ENCODE assay signal across 8 cellular contexts in genomic region chr4:82797591-82798081, GRCh38. TPM values are rescaled to one million over a fixed set of nuclear protein-coding genes. Genes with fewer than 3 reads are reported as not detected.
A peak's percentile ranks its signal among the peaks of the same experiment; 100 is the strongest.
DNase-seq lines count a peak whose midpoint lies in the region; ATAC-seq, FAIRE-seq and TF ChIP-seq lines count a peak whose summit lies in the region.

No MANE protein-coding gene starts in this region.

- DNase-seq in activated naive CD4-positive, alpha-beta T cell treated with anti-CD3 and anti-CD28 coated beads, Interleukin-2, amount 10 ng/mL, durations not matched to agents 7 days and 5 days: peak; percentile 25
- no peak for DNase-seq in activated naive CD4-positive, alpha-beta T cell treated with Interleukin-2 at 50 U/mL for 16 hours
- DNase-seq in activated B cell treated with CpG ODN at 0.5 μM for 24 hours (no peak), foreskin fibroblast (peak in 1 of 2 donors; percentile 67), RCC 7860 (ENCODE audit: low spot score) (no peak), NCI-H2081 treated with DMSO at 0.1 percent for 48 hours (lab: John Stamatoyannopoulos, UW) (no peak)

- H3K4me3 ChIP-seq in foreskin fibroblast (ENCODE audit: low read depth in 1 of 2, low read length in 2 of 2): peak overlapping the region; percentile 71 to 74
- H3K4me3 ChIP-seq in neutrophil (ENCODE audit: low read depth in 1 of 2, low read length in 1 of 2): peak overlapping the region; percentile 23 to 68

- H3K27me3 ChIP-seq in neutrophil: peaks cover 86% of the 10 kb centered on the region

- H3K4me1 ChIP-seq in neutrophil (ENCODE audit: control insufficient read depth in 1 of 2, insufficient read depth in 1 of 2, low read depth in 1 of 2, low read length in 1 of 2): peaks cover 21 to 28% of the 10 kb centered on the region in 2 experiments

- CTCF ChIA-PET in activated naive CD4-positive, alpha-beta T cell treated with anti-CD3 and anti-CD28 coated beads, Interleukin-2, amount 10 ng/mL, durations not matched to agents 7 days and 5 days (lab: Charles Lee): no interaction called here
- CTCF ChIA-PET in activated B cell treated with CpG ODN at 0.5 μM for 24 hours (lab: Charles Lee): interaction anchor here (0.6 kb wide), 1 partner anchor 29 kb away, joined by 3 read pairs; no protein-coding TSS in a partner anchor

- no peaks in the 10 kb centered on the region for H3K36me3 Mint-ChIP-seq in activated naive CD4-positive, alpha-beta T cell treated with anti-CD3 and anti-CD28 coated beads, Interleukin-2, amount 10 ng/mL, durations not matched to agents 7 days and 5 days
- H3K36me3 Mint-ChIP-seq in activated B cell treated with CpG ODN at 0.5 μM for 24 hours (ENCODE audit: low read depth): no peaks in the 10 kb centered on the region

- ATAC-seq in activated B cell treated with CpG ODN at 0.5 μM for 24 hours (ENCODE audit: low read depth): no peak
- ATAC-seq in activated CD4-positive, CD25-positive, alpha-beta regulatory T cell treated with anti-CD3 and anti-CD28 coated beads, Interleukin-2, amount 50 U/mL, for 24 hours: no peak

- POLR2A ChIA-PET in activated B cell treated with CpG ODN at 0.5 μM for 24 hours (lab: Charles Lee): no interaction called here

- no peaks in the 10 kb centered on the region for H3K36me3 ChIP-seq in neutrophil

- H3K9me3 ChIP-seq in neutrophil: no peaks in the 10 kb centered on the region

- H3K27me3 Mint-ChIP-seq in activated naive CD4-positive, alpha-beta T cell treated with anti-CD3 and anti-CD28 coated beads, Interleukin-2, amount 10 ng/mL, durations not matched to agents 7 days and 5 days: peaks cover 82% of the 10 kb centered on the region
- peaks cover 45% of the 10 kb centered on the region for H3K27me3 Mint-ChIP-seq in activated B cell treated with CpG ODN at 0.5 μM for 24 hours

- H3K4me3 Mint-ChIP-seq in activated naive CD4-positive, alpha-beta T cell treated with anti-CD3 and anti-CD28 coated beads, Interleukin-2, amount 10 ng/mL, durations not matched to agents 7 days and 5 days: peak overlapping the region; percentile 68
- peak overlapping the region; percentile 65 for H3K4me3 Mint-ChIP-seq in activated B cell treated with CpG ODN at 0.5 μM for 24 hours

- H3K4me1 Mint-ChIP-seq in activated naive CD4-positive, alpha-beta T cell treated with anti-CD3 and anti-CD28 coated beads, Interleukin-2, amount 10 ng/mL, durations not matched to agents 7 days and 5 days: peaks cover 16% of the 10 kb centered on the region
- H3K4me1 Mint-ChIP-seq in activated B cell treated with CpG ODN at 0.5 μM for 24 hours: peaks cover 19% of the 10 kb centered on the region

- intact Hi-C loops in activated B cell treated with CpG ODN at 0.5 μM for 24 hours (cut with micrococcal nuclease): no loop called here

- no peak for FAIRE-seq in RCC 7860 (lab: Jason Lieb, UNC)

- H3K27ac Mint-ChIP-seq in activated naive CD4-positive, alpha-beta T cell treated with anti-CD3 and anti-CD28 coated beads, Interleukin-2, amount 10 ng/mL, durations not matched to agents 7 days and 5 days: no peak overlapping the region
- H3K27ac Mint-ChIP-seq in activated B cell treated with CpG ODN at 0.5 μM for 24 hours: no peak overlapping the region

- no peak overlapping the region for H3K27ac ChIP-seq in neutrophil

- TF ChIP-seq CTCF in activated B cell treated with CpG ODN at 0.5 μM for 24 hours (IDR thresholded peaks at IDR 0.05) (no peak), foreskin fibroblast (IDR thresholded peaks at IDR 0.05; ENCODE audit: low read depth, low read length) (no peak), neutrophil (IDR thresholded peaks at IDR 0.05) (no peak)

- no peaks in the 10 kb centered on the region for H3K9me3 Mint-ChIP-seq in activated naive CD4-positive, alpha-beta T cell treated with anti-CD3 and anti-CD28 coated beads, Interleukin-2, amount 10 ng/mL, durations not matched to agents 7 days and 5 days
- no peaks in the 10 kb centered on the region for H3K9me3 Mint-ChIP-seq in activated B cell treated with CpG ODN at 0.5 μM for 24 hours

RNA-seq across cellular contexts. Expression of gene SCD5, which starts 1.0 kb away (rescaled TPM):
- total RNA-seq in activated B cell treated with CpG ODN at 0.5 μM for 24 hours: not detected in 2 replicates
